Comparison of ENCODE assay signal across 1 cellular context in genomic region chr3:15332405-15333098, GRCh38.
TF ChIP-seq lines count a peak whose summit lies in the region.

Gene SH3BP5, minus strand, starts transcription at chr3:15332586. Its CDS starts 178 bp downstream, at chr3:15332408.

TF ChIP-seq in K562, 482 proteins besides CTCF, POLR2A, EP300 and RAD21 (continued from another document and continues in another):
- no peak for TF ChIP-seq ID3 (CRISPR knock-in tag; IDR thresholded peaks at IDR 0.05)
- 0 out of 2 replicates have a peak, but pooled peaks have one; percentile 3 for TF ChIP-seq ID3 (tag; IDR thresholded peaks at IDR 0.05)
- no peak for TF ChIP-seq CREB3L1 (IDR thresholded peaks at IDR 0.05; ENCODE audit: borderline replicate concordance, low read depth)
- 0 out of 2 replicates have a peak, but pooled peaks have one; percentile 24 for TF ChIP-seq ELF2 (CRISPR knock-in tag; IDR thresholded peaks at IDR 0.05)
- TF ChIP-seq TCF7L2 (IDR thresholded peaks at IDR 0.05; ENCODE audit: low read depth, low read length): no peak
- TF ChIP-seq KDM5B (IDR thresholded peaks at IDR 0.05; ENCODE audit: insufficient replicate concordance, low read depth, low read length): peak; percentile 34
- TF ChIP-seq GTF2E2 (tag; IDR thresholded peaks at IDR 0.05): no peak
- no peak; the same call in 1 of the 2 replicates for TF ChIP-seq EP400 (IDR thresholded peaks at IDR 0.05)
- TF ChIP-seq, protein P1, sequence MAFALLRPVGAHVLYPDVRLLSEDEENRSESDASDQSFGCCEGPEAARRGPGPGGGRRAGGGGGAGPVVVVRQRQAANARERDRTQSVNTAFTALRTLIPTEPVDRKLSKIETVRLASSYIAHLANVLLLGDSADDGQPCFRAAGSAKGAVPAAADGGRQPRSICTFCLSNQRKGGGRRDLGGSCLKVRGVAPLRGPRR (CRISPR knock-in tag; IDR thresholded peaks at IDR 0.05): no peak
- no peak for TF ChIP-seq NFE2L1 (tag; IDR thresholded peaks at IDR 0.05; ENCODE audit: borderline replicate concordance, low read depth)
- no peak for TF ChIP-seq HDGF (IDR thresholded peaks at IDR 0.05)
- peak; percentile 67 for TF ChIP-seq ATF7 (IDR thresholded peaks at IDR 0.05)
- no peak for TF ChIP-seq RBM25 (IDR thresholded peaks at IDR 0.05; ENCODE audit: low read depth, low read length, severe bottlenecking)
- peak; percentile 93 for TF ChIP-seq POLR2G (IDR thresholded peaks at IDR 0.05; ENCODE audit: low read depth, low read length)
- no peak for TF ChIP-seq ZNF232 (CRISPR knock-in tag; IDR thresholded peaks at IDR 0.05)
- TF ChIP-seq NFXL1 (CRISPR knock-in tag; IDR thresholded peaks at IDR 0.05): no peak
- TF ChIP-seq PPARD (CRISPR knock-in tag; IDR thresholded peaks at IDR 0.05): no peak
- peak; percentile 49; the same call in 1 of the 2 replicates for TF ChIP-seq SUPT5H (IDR thresholded peaks at IDR 0.05)
- peak; percentile 54 for TF ChIP-seq TAF1 (IDR thresholded peaks at IDR 0.05; ENCODE audit: control insufficient read depth, extremely low read depth, insufficient read depth, low read length, severe bottlenecking)
- TF ChIP-seq SLC30A9 (CRISPR knock-in tag; IDR thresholded peaks at IDR 0.05): no peak
- no peak; the same call in none of the 2 replicates for TF ChIP-seq ZSCAN29 (IDR thresholded peaks at IDR 0.05)
- TF ChIP-seq CBFA2T2 (conservative IDR thresholded peaks at IDR 0.05): no peak
- peak; percentile 69; the same call in 1 of the 2 replicates for TF ChIP-seq ERF (CRISPR knock-in tag; IDR thresholded peaks at IDR 0.05)
- no peak for TF ChIP-seq ZNF354B (CRISPR knock-in tag; IDR thresholded peaks at IDR 0.05)
- no peak for TF ChIP-seq HOXB6 (CRISPR knock-in tag; IDR thresholded peaks at IDR 0.05; ENCODE audit: borderline replicate concordance)
- TF ChIP-seq ZKSCAN8 (CRISPR knock-in tag; IDR thresholded peaks at IDR 0.05): no peak
- no peak for TF ChIP-seq HMBOX1 (IDR thresholded peaks at IDR 0.05)
- no peak for TF ChIP-seq MITF (IDR thresholded peaks at IDR 0.05)
- no peak for TF ChIP-seq IFI16 (CRISPR knock-in tag; IDR thresholded peaks at IDR 0.05)
- TF ChIP-seq BDP1 (IDR thresholded peaks at IDR 0.05; ENCODE audit: insufficient read depth, insufficient read length): no peak
- TF ChIP-seq, protein P2, sequence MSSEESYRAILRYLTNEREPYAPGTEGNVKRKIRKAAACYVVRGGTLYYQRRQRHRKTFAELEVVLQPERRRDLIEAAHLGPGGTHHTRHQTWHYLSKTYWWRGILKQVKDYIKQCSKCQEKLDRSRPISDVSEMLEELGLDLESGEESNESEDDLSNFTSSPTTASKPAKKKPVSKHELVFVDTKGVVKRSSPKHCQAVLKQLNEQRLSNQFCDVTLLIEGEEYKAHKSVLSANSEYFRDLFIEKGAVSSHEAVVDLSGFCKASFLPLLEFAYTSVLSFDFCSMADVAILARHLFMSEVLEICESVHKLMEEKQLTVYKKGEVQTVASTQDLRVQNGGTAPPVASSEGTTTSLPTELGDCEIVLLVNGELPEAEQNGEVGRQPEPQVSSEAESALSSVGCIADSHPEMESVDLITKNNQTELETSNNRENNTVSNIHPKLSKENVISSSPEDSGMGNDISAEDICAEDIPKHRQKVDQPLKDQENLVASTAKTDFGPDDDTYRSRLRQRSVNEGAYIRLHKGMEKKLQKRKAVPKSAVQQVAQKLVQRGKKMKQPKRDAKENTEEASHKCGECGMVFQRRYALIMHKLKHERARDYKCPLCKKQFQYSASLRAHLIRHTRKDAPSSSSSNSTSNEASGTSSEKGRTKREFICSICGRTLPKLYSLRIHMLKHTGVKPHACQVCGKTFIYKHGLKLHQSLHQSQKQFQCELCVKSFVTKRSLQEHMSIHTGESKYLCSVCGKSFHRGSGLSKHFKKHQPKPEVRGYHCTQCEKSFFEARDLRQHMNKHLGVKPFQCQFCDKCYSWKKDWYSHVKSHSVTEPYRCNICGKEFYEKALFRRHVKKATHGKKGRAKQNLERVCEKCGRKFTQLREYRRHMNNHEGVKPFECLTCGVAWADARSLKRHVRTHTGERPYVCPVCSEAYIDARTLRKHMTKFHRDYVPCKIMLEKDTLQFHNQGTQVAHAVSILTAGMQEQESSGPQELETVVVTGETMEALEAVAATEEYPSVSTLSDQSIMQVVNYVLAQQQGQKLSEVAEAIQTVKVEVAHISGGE (CRISPR knock-in tag; IDR thresholded peaks at IDR 0.05): peak in 1 of 3 experiments; percentile 52; a peak in 1 of 6 replicates
- TF ChIP-seq, protein P3, sequence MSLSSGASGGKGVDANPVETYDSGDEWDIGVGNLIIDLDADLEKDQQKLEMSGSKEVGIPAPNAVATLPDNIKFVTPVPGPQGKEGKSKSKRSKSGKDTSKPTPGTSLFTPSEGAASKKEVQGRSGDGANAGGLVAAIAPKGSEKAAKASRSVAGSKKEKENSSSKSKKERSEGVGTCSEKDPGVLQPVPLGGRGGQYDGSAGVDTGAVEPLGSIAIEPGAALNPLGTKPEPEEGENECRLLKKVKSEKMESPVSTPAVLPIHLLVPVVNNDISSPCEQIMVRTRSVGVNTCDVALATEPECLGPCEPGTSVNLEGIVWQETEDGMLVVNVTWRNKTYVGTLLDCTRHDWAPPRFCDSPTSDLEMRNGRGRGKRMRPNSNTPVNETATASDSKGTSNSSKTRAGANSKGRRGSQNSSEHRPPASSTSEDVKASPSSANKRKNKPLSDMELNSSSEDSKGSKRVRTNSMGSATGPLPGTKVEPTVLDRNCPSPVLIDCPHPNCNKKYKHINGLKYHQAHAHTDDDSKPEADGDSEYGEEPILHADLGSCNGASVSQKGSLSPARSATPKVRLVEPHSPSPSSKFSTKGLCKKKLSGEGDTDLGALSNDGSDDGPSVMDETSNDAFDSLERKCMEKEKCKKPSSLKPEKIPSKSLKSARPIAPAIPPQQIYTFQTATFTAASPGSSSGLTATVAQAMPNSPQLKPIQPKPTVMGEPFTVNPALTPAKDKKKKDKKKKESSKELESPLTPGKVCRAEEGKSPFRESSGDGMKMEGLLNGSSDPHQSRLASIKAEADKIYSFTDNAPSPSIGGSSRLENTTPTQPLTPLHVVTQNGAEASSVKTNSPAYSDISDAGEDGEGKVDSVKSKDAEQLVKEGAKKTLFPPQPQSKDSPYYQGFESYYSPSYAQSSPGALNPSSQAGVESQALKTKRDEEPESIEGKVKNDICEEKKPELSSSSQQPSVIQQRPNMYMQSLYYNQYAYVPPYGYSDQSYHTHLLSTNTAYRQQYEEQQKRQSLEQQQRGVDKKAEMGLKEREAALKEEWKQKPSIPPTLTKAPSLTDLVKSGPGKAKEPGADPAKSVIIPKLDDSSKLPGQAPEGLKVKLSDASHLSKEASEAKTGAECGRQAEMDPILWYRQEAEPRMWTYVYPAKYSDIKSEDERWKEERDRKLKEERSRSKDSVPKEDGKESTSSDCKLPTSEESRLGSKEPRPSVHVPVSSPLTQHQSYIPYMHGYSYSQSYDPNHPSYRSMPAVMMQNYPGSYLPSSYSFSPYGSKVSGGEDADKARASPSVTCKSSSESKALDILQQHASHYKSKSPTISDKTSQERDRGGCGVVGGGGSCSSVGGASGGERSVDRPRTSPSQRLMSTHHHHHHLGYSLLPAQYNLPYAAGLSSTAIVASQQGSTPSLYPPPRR (CRISPR knock-in tag; IDR thresholded peaks at IDR 0.05; ENCODE audit: borderline replicate concordance): 0 out of 2 replicates have a peak, but pooled peaks have one; percentile 43
- TF ChIP-seq NONO (IDR thresholded peaks at IDR 0.05; ENCODE audit: low read depth in 2 of 2, low read length in 1 of 2): peak; percentile 74 to 93
- no peak for TF ChIP-seq SMARCA4 (IDR thresholded peaks at IDR 0.05)
- TF ChIP-seq, protein P4, sequence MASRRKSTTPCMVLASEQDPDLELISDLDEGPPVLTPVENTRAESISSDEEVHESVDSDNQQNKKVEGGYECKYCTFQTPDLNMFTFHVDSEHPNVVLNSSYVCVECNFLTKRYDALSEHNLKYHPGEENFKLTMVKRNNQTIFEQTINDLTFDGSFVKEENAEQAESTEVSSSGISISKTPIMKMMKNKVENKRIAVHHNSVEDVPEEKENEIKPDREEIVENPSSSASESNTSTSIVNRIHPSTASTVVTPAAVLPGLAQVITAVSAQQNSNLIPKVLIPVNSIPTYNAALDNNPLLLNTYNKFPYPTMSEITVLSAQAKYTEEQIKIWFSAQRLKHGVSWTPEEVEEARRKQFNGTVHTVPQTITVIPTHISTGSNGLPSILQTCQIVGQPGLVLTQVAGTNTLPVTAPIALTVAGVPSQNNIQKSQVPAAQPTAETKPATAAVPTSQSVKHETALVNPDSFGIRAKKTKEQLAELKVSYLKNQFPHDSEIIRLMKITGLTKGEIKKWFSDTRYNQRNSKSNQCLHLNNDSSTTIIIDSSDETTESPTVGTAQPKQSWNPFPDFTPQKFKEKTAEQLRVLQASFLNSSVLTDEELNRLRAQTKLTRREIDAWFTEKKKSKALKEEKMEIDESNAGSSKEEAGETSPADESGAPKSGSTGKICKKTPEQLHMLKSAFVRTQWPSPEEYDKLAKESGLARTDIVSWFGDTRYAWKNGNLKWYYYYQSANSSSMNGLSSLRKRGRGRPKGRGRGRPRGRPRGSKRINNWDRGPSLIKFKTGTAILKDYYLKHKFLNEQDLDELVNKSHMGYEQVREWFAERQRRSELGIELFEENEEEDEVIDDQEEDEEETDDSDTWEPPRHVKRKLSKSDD (conservative IDR thresholded peaks at IDR 0.05; ENCODE audit: low read length): no peak
- TF ChIP-seq SRSF9 (IDR thresholded peaks at IDR 0.05; ENCODE audit: borderline replicate concordance, low read depth, low read length): no peak
- TF ChIP-seq NFE2 (IDR thresholded peaks at IDR 0.05; ENCODE audit: low read depth): 0 out of 2 replicates have a peak, but pooled peaks have one; percentile 25
